In genomic region chr13:112942689-112943308, GRCh38 we compare ENCODE assay signal across 8 cellular contexts. TPM values are rescaled to one million over a fixed set of nuclear protein-coding genes. Genes with fewer than 3 reads are reported as not detected.
DNase-seq lines count a peak whose midpoint lies in the region; ATAC-seq and TF ChIP-seq lines count a peak whose summit lies in the region.

No MANE protein-coding gene starts in this region.

- no peak overlapping the region for H3K27ac ChIP-seq in SK-N-MC
- H3K27ac ChIP-seq in suprapubic skin: peak overlapping the region; percentile 63

- no peaks in the 10 kb centered on the region for H3K27me3 ChIP-seq in suprapubic skin

- H3K4me3 Mint-ChIP-seq in HFFc6: peak overlapping the region; percentile 87
- H3K4me3 Mint-ChIP-seq in glutamatergic neuron (ENCODE audit: unreplicated experiment): peak overlapping the region; percentile 87

- H3K4me1 Mint-ChIP-seq in HFFc6 (ENCODE audit: low read depth): peaks cover 8% of the 10 kb centered on the region
- peaks cover 8% of the 10 kb centered on the region for H3K4me1 Mint-ChIP-seq in glutamatergic neuron (ENCODE audit: low read depth, unreplicated experiment)

- H3K4me3 ChIP-seq in SK-N-MC: peak overlapping the region; percentile 73
- peak overlapping the region; percentile 72 for H3K4me3 ChIP-seq in suprapubic skin

- ATAC-seq in activated naive CD4-positive, alpha-beta T cell treated with anti-CD3 and anti-CD28 coated beads, Interleukin-2, amount 50 U/mL, for 72 hours: peak; percentile 95 to 97

- H3K9ac ChIP-seq in SK-N-MC (ENCODE audit: insufficient read length): no peak overlapping the region

- no peak for TF ChIP-seq POLR2A in suprapubic skin (IDR thresholded peaks at IDR 0.05)

- H3K36me3 ChIP-seq in SK-N-MC (ENCODE audit: insufficient read depth, low read length) (no peaks in the 10 kb centered on the region), suprapubic skin (no peaks in the 10 kb centered on the region)

- WGBS in suprapubic skin: 5% methylated on average over 9 of the region's 18 CpGs

- H3K27me3 Mint-ChIP-seq in HFFc6 (ENCODE audit: insufficient read depth) (peaks cover 22% of the 10 kb centered on the region), glutamatergic neuron (ENCODE audit: unreplicated experiment) (peaks cover 4% of the 10 kb centered on the region)

- TF ChIP-seq EP300 in suprapubic skin (IDR thresholded peaks at IDR 0.05): no peak

- H3K9me3 ChIP-seq in SK-N-MC (ENCODE audit: low read depth, low read length): no peaks in the 10 kb centered on the region
- no peaks in the 10 kb centered on the region for H3K9me3 ChIP-seq in suprapubic skin

- TF ChIP-seq CTCF in HFFc6 (IDR thresholded peaks at IDR 0.05) (peak; percentile 96), glutamatergic neuron (IDR thresholded peaks at IDR 0.05; ENCODE audit: partially characterized antibody, unreplicated experiment) (peak; percentile 88), suprapubic skin (IDR thresholded peaks at IDR 0.05) (peak; percentile 85 to 90)

- H3K36me3 Mint-ChIP-seq in HFFc6 (ENCODE audit: low read depth) (no peaks in the 10 kb centered on the region), glutamatergic neuron (ENCODE audit: unreplicated experiment) (no peaks in the 10 kb centered on the region)
- H3K36me3 Mint-ChIP-seq in activated naive CD4-positive, alpha-beta T cell treated with anti-CD3 and anti-CD28 coated beads, Interleukin-2, amount 50 U/mL, for 72 hours: no peaks in the 10 kb centered on the region

- no peak overlapping the region for H3K27ac Mint-ChIP-seq in HFFc6
- H3K27ac Mint-ChIP-seq in activated naive CD4-positive, alpha-beta T cell treated with anti-CD3 and anti-CD28 coated beads, Interleukin-2, amount 50 U/mL, for 72 hours: no peak overlapping the region
- peak overlapping the region; percentile 45 for H3K27ac Mint-ChIP-seq in glutamatergic neuron (ENCODE audit: unreplicated experiment)

- DNase-seq in GM04504 (ENCODE audit: low read depth) (peak; percentile 72), HFFc6 (peak; percentile 84), MV-4-11 (lab: John Stamatoyannopoulos, UW) (peak; percentile 90), SK-N-MC (ENCODE audit: low read depth, low spot score) (peak; percentile 83), glutamatergic neuron (peak; percentile 99), occipital lobe (lab: John Stamatoyannopoulos, UW) (peak; percentile 90), suprapubic skin (ENCODE audit: low spot score in 2 of 2) (peak; percentile 97)
- peak; percentile 86 to 99 for DNase-seq in activated naive CD4-positive, alpha-beta T cell treated with anti-CD3 and anti-CD28 coated beads, Interleukin-2, amount 50 U/mL, for 72 hours (ENCODE audit: low spot score in 2 of 2)

- peaks cover 11% of the 10 kb centered on the region for H3K4me1 ChIP-seq in suprapubic skin

- H3K9me3 Mint-ChIP-seq in HFFc6: no peaks in the 10 kb centered on the region
- no peaks in the 10 kb centered on the region for H3K9me3 Mint-ChIP-seq in activated naive CD4-positive, alpha-beta T cell treated with anti-CD3 and anti-CD28 coated beads, Interleukin-2, amount 50 U/mL, for 72 hours
- peaks cover 4% of the 10 kb centered on the region for H3K9me3 Mint-ChIP-seq in glutamatergic neuron (ENCODE audit: unreplicated experiment)

RNA-seq across cellular contexts. Expression of gene MCF2L, which starts 26.2 kb away (rescaled TPM):
- total RNA-seq in HFFc6 (2021; fragmentation: NEBNext Ultra II Directional; extraction: Animal tissue kit (Norgen Biotek cat#: 25700)): not detected
- total RNA-seq in activated naive CD4-positive, alpha-beta T cell treated with anti-CD3 and anti-CD28 coated beads, Interleukin-2, amount 50 U/mL, for 72 hours: 10 to 100 TPM in 1 of 2 donors, 1 to 10 TPM in 1; 4.8 to 14.2 TPM
- total RNA-seq in glutamatergic neuron (ENCODE audit: unreplicated experiment) (83.0 TPM), occipital lobe (146 TPM), suprapubic skin (100 to 1,000 TPM in 1 of 4 donors, 10 to 100 TPM in 3; 25.4 to 144 (median 50.0) TPM)

Comparison
In these comparisons a context has a peak if more than half of its experiments do, and no peak if none do; other contexts are left out.
1. RNA of gene MCF2L, which starts 26.2 kb away (total RNA-seq): 146 TPM in occipital lobe (single experiment), 83.0 TPM in glutamatergic neuron (single experiment), 25.4 to 144 TPM in suprapubic skin and 4.8 to 14.2 TPM in activated naive CD4-positive, alpha-beta T cell treated with anti-CD3 and anti-CD28 coated beads, Interleukin-2, amount 50 U/mL, for 72 hours; not detected in HFFc6; every median in the first group is over 4 times any median in the second.
2. Peak in every context shown above with its lines, with median percentiles within 50 percentile points of each other: DNase-seq and CTCF ChIP-seq.